In the genomic region with DNA sequence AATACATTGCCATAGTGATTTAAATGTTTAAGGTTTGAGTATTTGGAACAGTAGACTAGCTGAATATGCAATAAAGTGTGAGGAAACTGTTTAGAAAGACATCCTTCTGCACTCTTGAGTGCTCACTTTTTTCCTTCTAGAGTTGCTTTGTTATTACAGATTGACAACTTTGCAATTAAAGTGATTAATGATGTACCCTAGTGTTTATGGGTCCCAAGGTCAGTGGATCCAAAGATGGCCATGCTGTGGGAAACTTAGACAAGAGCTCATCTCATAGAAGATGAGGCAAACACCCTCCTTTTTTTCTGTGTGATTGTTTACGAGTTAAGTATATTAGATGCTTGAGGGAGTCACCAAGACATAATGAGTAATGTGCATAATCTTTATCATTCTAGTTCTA, we compare ENCODE assay signal across 1 cellular context.
TF ChIP-seq lines count a peak whose summit lies in the region.

No MANE protein-coding gene starts in this region.

TF ChIP-seq in HEK293, 187 proteins besides CTCF, POLR2A, EP300 and RAD21 (continued from another document):
- TF ChIP-seq ZNF280C (tag by site-specific recombination; IDR thresholded peaks at IDR 0.05): no peak
- peak; percentile 67 for TF ChIP-seq PRDM6 (tag by site-specific recombination; IDR thresholded peaks at IDR 0.05)
- no peak for TF ChIP-seq ZFHX2 (tag by site-specific recombination; conservative IDR thresholded peaks at IDR 0.05)
- no peak for TF ChIP-seq ZNF518A (tag by site-specific recombination; conservative IDR thresholded peaks at IDR 0.05; ENCODE audit: low read depth)
- TF ChIP-seq FEZF1 (tag by site-specific recombination; IDR thresholded peaks at IDR 0.05): peak; percentile 73
- no peak for TF ChIP-seq ZNF274 (IDR thresholded peaks at IDR 0.05; ENCODE audit: low read length)
- TF ChIP-seq ZNF274 (tag by site-specific recombination; IDR thresholded peaks at IDR 0.05; ENCODE audit: borderline replicate concordance): no peak
- TF ChIP-seq ZBTB26 (tag by site-specific recombination; optimal IDR thresholded peaks at IDR 0.05): no peak
- TF ChIP-seq ZNF837 (tag by site-specific recombination; IDR thresholded peaks at IDR 0.05): no peak
- TF ChIP-seq ZNF48 (tag by site-specific recombination; IDR thresholded peaks at IDR 0.05): no peak
- 0 out of 2 replicates have a peak, but pooled peaks have one; percentile 17 for TF ChIP-seq IKZF3 (tag by site-specific recombination; IDR thresholded peaks at IDR 0.05)
- TF ChIP-seq OSR2 (tag by site-specific recombination; IDR thresholded peaks at IDR 0.05): 0 out of 2 replicates have a peak, but pooled peaks have one; percentile 14
- no peak for TF ChIP-seq ZNF23 (tag by site-specific recombination; IDR thresholded peaks at IDR 0.05; ENCODE audit: borderline replicate concordance)
